ENCODE assay signal across 15 cellular contexts in genomic region chr20:53837126-53837826, GRCh38.
DNase-seq lines count a peak whose midpoint lies in the region; ATAC-seq and TF ChIP-seq lines count a peak whose summit lies in the region.
"Had no signal": no experiment of that assay in that cellular context is flagged by ENCODE, and none has a peak within 500 bp of the region (broad histone marks: within the 10 kb centered on the region; RNA-seq: fewer than 3 reads in every experiment).

No MANE protein-coding gene starts in this region.

- no peak overlapping the region for H4K5ac ChIP-seq in H9 (ENCODE audit: insufficient read length, low read depth, low read length)

- WGBS in H9 (ENCODE audit: extremely low coverage, insufficient read length, low lambda C conversion rate): no CpG with 5 or more reads among the region's 5 CpGs

- H3K18ac ChIP-seq in H9 (ENCODE audit: insufficient read length, low read depth, low read length): no peak overlapping the region

- no TSS peak for BruUV-seq in Caco-2 (replicated peaks; lab: Mats Ljungman, UMichigan)

- H3K4me1 Mint-ChIP-seq in CD4-positive, CD25-positive, alpha-beta regulatory T cell: peaks cover 22 to 60% (median 37%) of the 10 kb centered on the region in 4 donors
- H3K4me1 Mint-ChIP-seq in Caco-2 (ENCODE audit: low read depth, unreplicated experiment): peaks cover 23% of the 10 kb centered on the region
- peaks cover 24% of the 10 kb centered on the region for H3K4me1 Mint-ChIP-seq in activated T-helper 17 cell treated with anti-CD3 and anti-CD28 coated beads, Interleukin-2, amount 50 U/mL, for 72 hours
- peaks cover 42 to 75% (median 65%) of the 10 kb centered on the region in 3 donors for H3K4me1 Mint-ChIP-seq in naive B cell
- peaks cover 4 to 10% of the 10 kb centered on the region in 2 experiments; a peak in 1 of 4 replicates for H3K4me1 Mint-ChIP-seq in H9

- H3K36me3 ChIP-seq in CD4-positive, CD25-positive, alpha-beta regulatory T cell (ENCODE audit: control insufficient read depth, insufficient read depth, low read length): no peaks in the 10 kb centered on the region
- H3K36me3 ChIP-seq in Caco-2 (ENCODE audit: control insufficient read depth, insufficient read depth, low read length) (no peaks in the 10 kb centered on the region), vagina (no peaks in the 10 kb centered on the region)
- H3K36me3 ChIP-seq: upper lobe of left lung had no signal

- no peak overlapping the region for H3K4ac ChIP-seq in H9 (ENCODE audit: low read depth, low read length)

- no peak overlapping the region for H3K27ac ChIP-seq in CD4-positive, CD25-positive, alpha-beta regulatory T cell (ENCODE audit: insufficient read depth, low read length, poor library complexity, severe bottlenecking)
- H3K27ac ChIP-seq in H9 (ENCODE audit: insufficient read length, low read depth, low read length) (no peak overlapping the region), vagina (no peak overlapping the region)
- H3K27ac ChIP-seq: RWPE1, upper lobe of left lung had no signal

- H3T11ph ChIP-seq in H9 (ENCODE audit: low read length): no peak overlapping the region

- no peak overlapping the region for H2AK5ac ChIP-seq in H9 (ENCODE audit: insufficient read length, low read length)

- no peak overlapping the region for H3K23ac ChIP-seq in H9 (ENCODE audit: insufficient read length, low read depth, low read length)

- H3K56ac ChIP-seq in H9 (ENCODE audit: insufficient read length, low read depth, low read length): no peak overlapping the region

- H3K79me2 ChIP-seq in H9 (ENCODE audit: insufficient read depth, low read length): no peaks in the 10 kb centered on the region

- no peaks in the 10 kb centered on the region for H3K23me2 ChIP-seq in H9 (ENCODE audit: insufficient read length, low read depth, low read length, poor library complexity, severe bottlenecking)

- no peak for TF ChIP-seq POLR2A in vagina (IDR thresholded peaks at IDR 0.05)

- no peak overlapping the region for H2AFZ ChIP-seq in H9 (ENCODE audit: low read length)

- H2BK20ac ChIP-seq in H9 (ENCODE audit: low read depth, low read length, poor library complexity, severe bottlenecking): no peak overlapping the region

- peaks cover 31% of the 10 kb centered on the region for H3K4me1 ChIP-seq in CD4-positive, CD25-positive, alpha-beta regulatory T cell (ENCODE audit: control insufficient read depth, insufficient read depth, low read length, poor library complexity, severe bottlenecking)
- peaks cover 33% of the 10 kb centered on the region for H3K4me1 ChIP-seq in Caco-2
- no peaks in the 10 kb centered on the region for H3K4me1 ChIP-seq in H9 (ENCODE audit: insufficient read depth, low read length)
- no peaks in the 10 kb centered on the region for H3K4me1 ChIP-seq in vagina

- H3K4me3 ChIP-seq in CD4-positive, CD25-positive, alpha-beta regulatory T cell (ENCODE audit: low read depth, low read length): no peak overlapping the region
- H3K4me3 ChIP-seq in Caco-2 (ENCODE audit: low read depth, low read length) (no peak overlapping the region), vagina (no peak overlapping the region)
- H3K4me3 ChIP-seq: skin epidermis, upper lobe of left lung had no signal

- no peak overlapping the region for H4K91ac ChIP-seq in H9 (ENCODE audit: insufficient read length, low read depth, low read length)

- TF ChIP-seq CTCF in Caco-2 (IDR thresholded peaks at IDR 0.05; ENCODE audit: insufficient read depth in 1 of 2, low read depth in 1 of 2, low read length in 1 of 2, severe bottlenecking in 1 of 2, unreplicated experiment in 1 of 2) (no peak), H9 (conservative IDR thresholded peaks at IDR 0.05) (no peak), vagina (IDR thresholded peaks at IDR 0.05) (no peak)

- peaks cover 0 to 6% (median 1%) of the 10 kb centered on the region in 7 donors for H3K9me3 Mint-ChIP-seq in CD4-positive, CD25-positive, alpha-beta regulatory T cell
- H3K9me3 Mint-ChIP-seq in Caco-2 (ENCODE audit: unreplicated experiment) (peaks cover 20% of the 10 kb centered on the region), naive B cell (peaks cover 0 to 9% (median 3%) of the 10 kb centered on the region in 7 donors), H9 (no peaks in the 10 kb centered on the region; a peak in 3 of 5 replicates)
- H3K9me3 Mint-ChIP-seq in activated T-helper 17 cell treated with anti-CD3 and anti-CD28 coated beads, Interleukin-2, amount 50 U/mL, for 72 hours: no peaks in the 10 kb centered on the region

- H4K8ac ChIP-seq in H9 (replicated peaks; ENCODE audit: insufficient read length, low read depth, low read length): no peak overlapping the region

- POLR2A ChIA-PET in Caco-2 (lab: Charles Lee): interaction anchor here (0.7 kb wide), 1 partner anchor 123 kb away, joined by 6 read pairs; no protein-coding TSS in a partner anchor

- no peaks in the 10 kb centered on the region for H3K9me3 ChIP-seq in CD4-positive, CD25-positive, alpha-beta regulatory T cell (ENCODE audit: control insufficient read depth in 2 of 2, low read length in 2 of 2)
- H3K9me3 ChIP-seq in Caco-2 (0 out of 2 replicates have a peak, but pooled peaks cover 7% of the 10 kb centered on the region), H9 (ENCODE audit: control insufficient read depth, low read depth, low read length) (no peaks in the 10 kb centered on the region), vagina (no peaks in the 10 kb centered on the region)
- H3K9me3 ChIP-seq: upper lobe of left lung had no signal

- no peaks in the 10 kb centered on the region for H3K79me1 ChIP-seq in H9 (ENCODE audit: insufficient read depth, low read depth, low read length, poor library complexity, severe bottlenecking)

- no peak overlapping the region for H2BK12ac ChIP-seq in H9 (ENCODE audit: insufficient read length, low read depth, low read length)

- no peak overlapping the region for H3K14ac ChIP-seq in H9 (ENCODE audit: insufficient read depth, low read length)

- no peak overlapping the region for H3K4me3 Mint-ChIP-seq in CD4-positive, CD25-positive, alpha-beta regulatory T cell
- H3K4me3 Mint-ChIP-seq in Caco-2 (ENCODE audit: unreplicated experiment): no peak overlapping the region
- H3K4me3 Mint-ChIP-seq in activated T-helper 17 cell treated with anti-CD3 and anti-CD28 coated beads, Interleukin-2, amount 50 U/mL, for 72 hours: no peak overlapping the region
- peak overlapping the region in 2 of 8 donors; percentile 41 to 69 for H3K4me3 Mint-ChIP-seq in naive B cell
- no peak overlapping the region for H3K4me3 Mint-ChIP-seq in H9

- ATAC-seq in CD4-positive, CD25-positive, alpha-beta regulatory T cell (ENCODE audit: low read depth in 2 of 2): no peak
- no peak for ATAC-seq in activated T-helper 17 cell treated with anti-CD3 and anti-CD28 coated beads, Interleukin-2, amount 50 U/mL, for 72 hours (replicated peaks)
- no peak for ATAC-seq in naive B cell (ENCODE audit: low read depth in 2 of 2)
- no peak for ATAC-seq in GM18520 (IDR thresholded peaks at IDR 0.05; ENCODE audit: unreplicated experiment)

- no peak for DNase-seq in CD4-positive, CD25-positive, alpha-beta regulatory T cell
- DNase-seq in Caco-2: peak; percentile 61 to 85
- DNase-seq in naive B cell: no peak
- no peak for DNase-seq in H9
- no peak for DNase-seq in NCI-H146 treated with DMSO at 0.1 percent for 48 hours (lab: John Stamatoyannopoulos, UW; ENCODE audit: unreplicated experiment)
- no peak for DNase-seq in vagina (ENCODE audit: extremely low spot score in 2 of 2)
- DNase-seq: amniotic stem cell, KG1, NCI-H1092 treated with DMSO at 0.1 percent for 48 hours, NCI-H82, upper lobe of left lung had no signal

- H2BK5ac ChIP-seq in H9 (ENCODE audit: insufficient read length, low read length): no peak overlapping the region

- H3K27me3 ChIP-seq in CD4-positive, CD25-positive, alpha-beta regulatory T cell (ENCODE audit: control insufficient read depth, insufficient read depth, low read length): no peaks in the 10 kb centered on the region
- no peaks in the 10 kb centered on the region for H3K27me3 ChIP-seq in Caco-2 (replicated peaks; ENCODE audit: control insufficient read depth, insufficient read depth, low read length)
- no peaks in the 10 kb centered on the region for H3K27me3 ChIP-seq in H9 (ENCODE audit: insufficient read depth, low read length)
- H3K27me3 ChIP-seq in vagina: no peaks in the 10 kb centered on the region
- H3K27me3 ChIP-seq: upper lobe of left lung had no signal

- no peaks in the 10 kb centered on the region for H3K27me3 Mint-ChIP-seq in CD4-positive, CD25-positive, alpha-beta regulatory T cell
- no peaks in the 10 kb centered on the region for H3K27me3 Mint-ChIP-seq in Caco-2 (ENCODE audit: insufficient read depth, unreplicated experiment)
- H3K27me3 Mint-ChIP-seq in activated T-helper 17 cell treated with anti-CD3 and anti-CD28 coated beads, Interleukin-2, amount 50 U/mL, for 72 hours: no peaks in the 10 kb centered on the region
- no peaks in the 10 kb centered on the region for H3K27me3 Mint-ChIP-seq in naive B cell
- H3K27me3 Mint-ChIP-seq in H9 (ENCODE audit: low read depth): no peaks in the 10 kb centered on the region

- H2BK15ac ChIP-seq in H9 (ENCODE audit: low read depth, low read length): no peak overlapping the region

- peaks cover 3% of the 10 kb centered on the region for H3K36me3 Mint-ChIP-seq in CD4-positive, CD25-positive, alpha-beta regulatory T cell
- peaks cover 10% of the 10 kb centered on the region for H3K36me3 Mint-ChIP-seq in Caco-2 (ENCODE audit: insufficient read depth, unreplicated experiment)
- H3K36me3 Mint-ChIP-seq in activated T-helper 17 cell treated with anti-CD3 and anti-CD28 coated beads, Interleukin-2, amount 50 U/mL, for 72 hours (ENCODE audit: low read depth): no peaks in the 10 kb centered on the region
- H3K36me3 Mint-ChIP-seq in naive B cell: peaks cover 0 to 11% of the 10 kb centered on the region in 2 donors
- no peaks in the 10 kb centered on the region for H3K36me3 Mint-ChIP-seq in H9 (ENCODE audit: insufficient read depth in 1 of 3, low read depth in 3 of 3)

- CTCF ChIA-PET in Caco-2 (lab: Charles Lee): interaction anchor here (0.5 to 1.0 kb wide), 2 partner anchors 69 to 514 kb away, joined by 3 to 4 read pairs; no protein-coding TSS in a partner anchor

- no peak overlapping the region for H3K9ac ChIP-seq in H9 (ENCODE audit: extremely low read depth, insufficient read length, low read length)

- H3K27ac Mint-ChIP-seq in CD4-positive, CD25-positive, alpha-beta regulatory T cell: peak overlapping the region; percentile 67 to 94 (median 92)
- H3K27ac Mint-ChIP-seq in Caco-2 (ENCODE audit: unreplicated experiment) (peak overlapping the region; percentile 52), naive B cell (peak overlapping the region in 5 of 6 donors; percentile 27 to 99 (median 97)), H9 (peak overlapping the region in 1 of 3 experiments; percentile 55; a peak in 1 of 7 replicates)
- H3K27ac Mint-ChIP-seq in activated T-helper 17 cell treated with anti-CD3 and anti-CD28 coated beads, Interleukin-2, amount 50 U/mL, for 72 hours: peak overlapping the region; percentile 85

- H3K4me2 ChIP-seq in H9 (ENCODE audit: insufficient read depth, insufficient read length, low read length): no peak overlapping the region

- H2BK120ac ChIP-seq in H9 (ENCODE audit: low read depth, low read length, poor library complexity, severe bottlenecking): no peak overlapping the region

- H4K20me1 ChIP-seq in H9 (ENCODE audit: control insufficient read depth, insufficient read depth, insufficient read length): no peaks in the 10 kb centered on the region

- intact Hi-C loops in Caco-2 (cut with micrococcal nuclease; ENCODE audit: unreplicated experiment): loop anchor here (1.0 kb wide), 1 partner anchor 36 kb away; no protein-coding TSS in a partner anchor
- intact Hi-C loops in vagina (cut with DNase I): no loop called here

Comparison
In these comparisons a context has a peak if more than half of its experiments do, and no peak if none do; other contexts are left out.
1. DNase-seq: peak in Caco-2 (2 of 2); none in CD4-positive, CD25-positive, alpha-beta regulatory T cell (0 of 3), naive B cell (single experiment), H9 (single experiment), NCI-H146 treated with DMSO at 0.1 percent for 48 hours (single experiment) and vagina (0 of 2).